Comparison of ENCODE assay signal across 18 cellular contexts in genomic region chr15:91886878-91887277, GRCh38. TPM values are rescaled to one million over a fixed set of nuclear protein-coding genes. Genes with fewer than 3 reads are reported as not detected.
DNase-seq lines count a peak whose midpoint lies in the region; ATAC-seq and TF ChIP-seq lines count a peak whose summit lies in the region.
"Had no signal": no experiment of that assay in that cellular context is flagged by ENCODE, and none has a peak within 500 bp of the region (broad histone marks: within the 10 kb centered on the region; RNA-seq: fewer than 3 reads in every experiment).

No MANE protein-coding gene starts in this region.

- BruUV-seq in mammary epithelial cell (replicated peaks; lab: Mats Ljungman, UMichigan) = no TSS peak

- H2AFZ ChIP-seq in mammary epithelial cell (ENCODE audit: low read depth, low read length) (no peak overlapping the region), GM23338 (no peak overlapping the region), hepatocyte (no peak overlapping the region), MM.1S (ENCODE audit: low read length) (no peak overlapping the region)

- dilution Hi-C loops in mammary epithelial cell (cut with HindIII; ENCODE audit: low sequenced_read_pairs) = loop anchor here (5.0 kb wide), 1 partner anchor 95 kb away; no protein-coding TSS in a partner anchor

- no peak overlapping the region for H3K4me3 Mint-ChIP-seq in GM23338
- no peak overlapping the region for H3K4me3 Mint-ChIP-seq in central memory CD8-positive, alpha-beta T cell
- H3K4me3 Mint-ChIP-seq: CD4-positive, alpha-beta T cell had no signal

- no peaks in the 10 kb centered on the region for H3F3A ChIP-seq in GM23338 (replicated peaks; ENCODE audit: low read depth)
- H3F3A ChIP-seq in MM.1S (ENCODE audit: insufficient read depth, low read length) = no peaks in the 10 kb centered on the region

- peaks cover 4% of the 10 kb centered on the region for H3K27me3 Mint-ChIP-seq in GM23338 (ENCODE audit: insufficient read depth, low read depth, poor library complexity)
- H3K27me3 Mint-ChIP-seq in central memory CD8-positive, alpha-beta T cell = no peaks in the 10 kb centered on the region
- H3K27me3 Mint-ChIP-seq: CD4-positive, alpha-beta T cell had no signal

- CTCF ChIA-PET in mammary epithelial cell (lab: Charles Lee; ENCODE audit: low non-redundant PET) = interaction anchor here (0.6 kb wide), 2 partner anchors 86 to 587 kb away, joined by 3 to 4 read pairs; no protein-coding TSS in a partner anchor

- TF ChIP-seq POLR2A in breast epithelium (IDR thresholded peaks at IDR 0.05) = no peak

- intact Hi-C loops in breast epithelium (cut with DNase I; ENCODE audit: low total_unique reads) (no loop called here), mammary epithelial cell (cut with micrococcal nuclease) (loop anchor here (1.0 to 2.0 kb wide), 2 partner anchors 86 to 95 kb away; no protein-coding TSS in a partner anchor)

- in situ Hi-C loops in mammary epithelial cell (cut with MboI; ENCODE audit: low sequenced_read_pairs in 2 of 2) = no loop called here

- H3K9me3 Mint-ChIP-seq in GM23338 = no peaks in the 10 kb centered on the region
- no peaks in the 10 kb centered on the region for H3K9me3 Mint-ChIP-seq in central memory CD8-positive, alpha-beta T cell
- H3K9me3 Mint-ChIP-seq: CD4-positive, alpha-beta T cell had no signal

- H3K9me2 ChIP-seq in GM23338 (ENCODE audit: insufficient read depth) = no peaks in the 10 kb centered on the region
- no peaks in the 10 kb centered on the region for H3K9me2 ChIP-seq in hepatocyte (replicated peaks; ENCODE audit: insufficient read depth)
- H3K9me2 ChIP-seq in MM.1S (replicated peaks; ENCODE audit: insufficient read depth, low read length) = no peaks in the 10 kb centered on the region

- H3K27ac ChIP-seq in breast epithelium = peak overlapping the region; percentile 29 to 45
- no peak overlapping the region for H3K27ac ChIP-seq in mammary epithelial cell (ENCODE audit: insufficient read depth, low read depth, low read length)
- H3K27ac ChIP-seq in GM23338 (ENCODE audit: low read depth) = no peak overlapping the region
- no peak overlapping the region for H3K27ac ChIP-seq in hepatocyte
- H3K27ac ChIP-seq in MM.1S (ENCODE audit: low read length) = no peak overlapping the region
- H3K27ac ChIP-seq: KMS-11 had no signal

- H3K9ac ChIP-seq in mammary epithelial cell (ENCODE audit: insufficient read depth, low read length) (no peak overlapping the region), MM.1S (ENCODE audit: low read length) (no peak overlapping the region)
- H3K9ac ChIP-seq: KMS-11 had no signal

- DNase-seq in breast epithelium (ENCODE audit: low spot score in 2 of 2) (no peak), mammary epithelial cell (no peak), GM23338 (ENCODE audit: low spot score) (no peak), pons (ENCODE audit: low spot score) (peak; percentile 68), NCI-H1694 (lab: John Stamatoyannopoulos, UW) (no peak), hepatocyte (ENCODE audit: low spot score) (no peak), MM.1S (no peak)
- DNase-seq in central memory CD8-positive, alpha-beta T cell (ENCODE audit: low spot score in 2 of 2) = no peak
- DNase-seq: Calu3; CD4-positive, alpha-beta T cell; NCI-H1092 treated with DMSO at 0.1 percent for 48 hours; NCI-H2029; NCI-H524 treated with DMSO at 0.1 percent for 48 hours; PC-3 had no signal

- H3K79me2 ChIP-seq in mammary epithelial cell (ENCODE audit: insufficient read depth, low read length) = peaks cover 61% of the 10 kb centered on the region
- H3K79me2 ChIP-seq in GM23338 (replicated peaks; ENCODE audit: insufficient read depth) = peaks cover 22% of the 10 kb centered on the region
- H3K79me2 ChIP-seq in hepatocyte = no peaks in the 10 kb centered on the region
- H3K79me2 ChIP-seq in MM.1S (ENCODE audit: low read length) = no peaks in the 10 kb centered on the region

- 85% methylated on average over 3 of the region's 3 CpGs for WGBS in mammary epithelial cell (ENCODE audit: low coverage, missing lambda C conversion rate)
- WGBS in hepatocyte (ENCODE audit: low lambda C conversion rate, missing lambda C conversion rate) = 83% methylated on average over 3 of the region's 3 CpGs

- no peaks in the 10 kb centered on the region for H3K27me3 ChIP-seq in breast epithelium
- H3K27me3 ChIP-seq in mammary epithelial cell (ENCODE audit: insufficient read depth, low read length) = no peaks in the 10 kb centered on the region
- H3K27me3 ChIP-seq in GM23338 (ENCODE audit: insufficient read depth) = no peaks in the 10 kb centered on the region
- no peaks in the 10 kb centered on the region for H3K27me3 ChIP-seq in hepatocyte
- no peaks in the 10 kb centered on the region for H3K27me3 ChIP-seq in MM.1S (replicated peaks; ENCODE audit: insufficient read depth, low read length)

- H4K20me1 ChIP-seq in mammary epithelial cell (ENCODE audit: insufficient read depth, low read length) (no peaks in the 10 kb centered on the region), GM23338 (replicated peaks; ENCODE audit: insufficient read depth) (no peaks in the 10 kb centered on the region), hepatocyte (ENCODE audit: insufficient read depth, poor library complexity, severe bottlenecking) (no peaks in the 10 kb centered on the region), MM.1S (ENCODE audit: insufficient read depth, low read length) (no peaks in the 10 kb centered on the region)

- no peak overlapping the region for H3K4me3 ChIP-seq in breast epithelium
- H3K4me3 ChIP-seq in mammary epithelial cell (replicated peaks in 1 of 3; ENCODE audit: insufficient read depth in 1 of 3, low read depth in 2 of 3, low read length in 3 of 3) = no peak overlapping the region
- no peak overlapping the region for H3K4me3 ChIP-seq in GM23338
- no peak overlapping the region for H3K4me3 ChIP-seq in hepatocyte
- H3K4me3 ChIP-seq in MM.1S (ENCODE audit: low read length) = no peak overlapping the region
- H3K4me3 ChIP-seq: GM12878, HAP-1 had no signal

- H3K36me3 Mint-ChIP-seq in GM23338 (ENCODE audit: low read depth) = no peaks in the 10 kb centered on the region
- H3K36me3 Mint-ChIP-seq in central memory CD8-positive, alpha-beta T cell (ENCODE audit: insufficient read depth) = peaks cover 6% of the 10 kb centered on the region

- peak overlapping the region; percentile 76; the same call in 1 of the 2 replicates for H3K27ac Mint-ChIP-seq in GM23338
- H3K27ac Mint-ChIP-seq in central memory CD8-positive, alpha-beta T cell (ENCODE audit: low read depth) = peak overlapping the region; percentile 42
- H3K27ac Mint-ChIP-seq: CD4-positive, alpha-beta T cell had no signal

- no peaks in the 10 kb centered on the region for H3K9me3 ChIP-seq in breast epithelium
- H3K9me3 ChIP-seq in mammary epithelial cell (replicated peaks; ENCODE audit: insufficient read depth, low read length) = no peaks in the 10 kb centered on the region
- no peaks in the 10 kb centered on the region for H3K9me3 ChIP-seq in hepatocyte (ENCODE audit: low read depth)
- H3K9me3 ChIP-seq in MM.1S (replicated peaks; ENCODE audit: insufficient read depth, low read length) = no peaks in the 10 kb centered on the region
- H3K9me3 ChIP-seq: HAP-1 had no signal

- ATAC-seq in GM23338 = no peak
- no peak for ATAC-seq in central memory CD8-positive, alpha-beta T cell (replicated peaks; ENCODE audit: extremely low read depth, poor library complexity, severe bottlenecking)
- ATAC-seq: GM12878, HepG2, PC-3 had no signal

- no peaks in the 10 kb centered on the region for H3K36me3 ChIP-seq in breast epithelium
- H3K36me3 ChIP-seq in mammary epithelial cell (ENCODE audit: insufficient read depth, low read length) = no peaks in the 10 kb centered on the region
- H3K36me3 ChIP-seq in GM23338 (ENCODE audit: insufficient read depth) = no peaks in the 10 kb centered on the region
- no peaks in the 10 kb centered on the region for H3K36me3 ChIP-seq in hepatocyte (replicated peaks; ENCODE audit: insufficient read depth, low read depth)
- H3K36me3 ChIP-seq in MM.1S (replicated peaks; ENCODE audit: insufficient read depth, low read length) = no peaks in the 10 kb centered on the region
- H3K36me3 ChIP-seq: HAP-1 had no signal

- H3K4me2 ChIP-seq in mammary epithelial cell (ENCODE audit: insufficient read depth, low read depth, low read length) = no peak overlapping the region
- H3K4me2 ChIP-seq in GM23338 = no peak overlapping the region
- no peak overlapping the region for H3K4me2 ChIP-seq in hepatocyte
- H3K4me2 ChIP-seq in MM.1S (ENCODE audit: low read depth, low read length) = no peak overlapping the region
- H3K4me2 ChIP-seq: KMS-11 had no signal

- TF ChIP-seq CTCF in breast epithelium (IDR thresholded peaks at IDR 0.05) (no peak), mammary epithelial cell (conservative IDR thresholded peaks at IDR 0.05 in 1 of 2, IDR thresholded peaks at IDR 0.05 in 1 of 2; ENCODE audit: extremely low read depth in 1 of 2, insufficient read depth in 1 of 2, low read depth in 1 of 2, low read length in 2 of 2) (no peak), GM23338 (conservative IDR thresholded peaks at IDR 0.05; ENCODE audit: low read depth in 2 of 2) (no peak), hepatocyte (IDR thresholded peaks at IDR 0.05; ENCODE audit: poor library complexity) (no peak), MM.1S (IDR thresholded peaks at IDR 0.05; ENCODE audit: low read length) (no peak)

- H3K4me1 ChIP-seq in breast epithelium = peaks cover 5 to 6% of the 10 kb centered on the region in 2 donors
- peaks cover 42% of the 10 kb centered on the region for H3K4me1 ChIP-seq in mammary epithelial cell (ENCODE audit: insufficient read depth, low read length)
- peaks cover 25% of the 10 kb centered on the region for H3K4me1 ChIP-seq in GM23338 (ENCODE audit: insufficient read depth)
- no peaks in the 10 kb centered on the region for H3K4me1 ChIP-seq in hepatocyte (ENCODE audit: insufficient read depth)
- no peaks in the 10 kb centered on the region for H3K4me1 ChIP-seq in MM.1S (ENCODE audit: low read length)
- H3K4me1 ChIP-seq: HAP-1 had no signal

- H3K4me1 Mint-ChIP-seq in GM23338 = peaks cover 34% of the 10 kb centered on the region
- H3K4me1 Mint-ChIP-seq in central memory CD8-positive, alpha-beta T cell = peaks cover 64% of the 10 kb centered on the region

TF ChIP-seq in GM23338, 12 proteins besides CTCF, POLR2A, EP300 and RAD21:
- no peak for TF ChIP-seq EZH2 (IDR thresholded peaks at IDR 0.05; ENCODE audit: low read depth, unreplicated experiment)

RNA-seq across cellular contexts. Expression of gene SLCO3A1, which starts 33.4 kb away (rescaled TPM):
- total RNA-seq in breast epithelium (10 to 100 TPM in 2 of 3 donors, 1 to 10 TPM in 1; 8.5 to 14.1 (median 13.6) TPM), mammary epithelial cell (10 to 100 TPM in 1 of 2 donors, 1 to 10 TPM in 1; 9.5 to 41.8 TPM), hepatocyte (1.3 and 1.5 TPM in 2 replicates)
- polyA plus RNA-seq in mammary epithelial cell (44.6 TPM), GM23338 (2016; fragmentation: Nextera tagmentation; extraction: Ambion mirVana) (7.3 and 10.7 TPM in 2 replicates), hepatocyte (4.5 and 5.4 TPM in 2 replicates)
- 88.8 TPM for polyA minus RNA-seq in mammary epithelial cell
- total RNA-seq in GM23338 (2014; rRNA removed; shearing (Covaris generic)) = 9.4 and 11.5 TPM in 2 replicates
- polyA plus RNA-seq: HepG2 had no signal

Comparison
In these comparisons a context has a peak if more than half of its experiments do, and no peak if none do; other contexts are left out.
1. H3K27ac ChIP-seq: peak in breast epithelium (2 of 2); none in mammary epithelial cell (single experiment), GM23338 (single experiment), hepatocyte (single experiment) and MM.1S (single experiment).